ENCODE assay signal across 9 cellular contexts in genomic region chr6:15264902-15265761, GRCh38. TPM values are rescaled to one million over a fixed set of nuclear protein-coding genes. Genes with fewer than 3 reads are reported as not detected.
DNase-seq lines count a peak whose midpoint lies in the region; ATAC-seq, FAIRE-seq and TF ChIP-seq lines count a peak whose summit lies in the region.
"Had no signal": no experiment of that assay in that cellular context is flagged by ENCODE, and none has a peak within 500 bp of the region (broad histone marks: within the 10 kb centered on the region; RNA-seq: fewer than 3 reads in every experiment).

No MANE protein-coding gene starts in this region.

- H3K9me3 ChIP-seq in astrocyte (ENCODE audit: insufficient read depth, low read depth, low read length): no peaks in the 10 kb centered on the region

- peaks cover 91% of the 10 kb centered on the region for H3K4me1 Mint-ChIP-seq in activated T-cell treated with anti-CD3 and anti-CD28 coated beads, Interleukin-2, amount 50 U/mL, for 24 hours (ENCODE audit: low read depth)
- H3K4me1 Mint-ChIP-seq in astrocyte (ENCODE audit: low read depth, unreplicated experiment): peaks cover 79% of the 10 kb centered on the region

- no peak overlapping the region for H3K4me3 ChIP-seq in astrocyte (ENCODE audit: insufficient read depth, low read depth, low read length)

- no peak overlapping the region for H2AFZ ChIP-seq in astrocyte (ENCODE audit: low read depth, low read length)

- H3K4me2 ChIP-seq in astrocyte (ENCODE audit: low read length): peak overlapping the region; percentile 13

- H3K27ac ChIP-seq in astrocyte (ENCODE audit: low read depth, low read length): no peak overlapping the region
- H3K27ac ChIP-seq in layer of hippocampus (ENCODE audit: low read depth, low read length): peak overlapping the region; percentile 77
- peak overlapping the region; percentile 68 for H3K27ac ChIP-seq in substantia nigra (ENCODE audit: low read depth, low read length, poor library complexity, severe bottlenecking)

- DNase-seq in activated T-cell treated with anti-CD3 and anti-CD28 coated beads, Interleukin-2, amount 50 U/mL, for 24 hours: no peak
- DNase-seq in activated T-cell treated with anti-CD3 and anti-CD28 coated beads for 4 hours (no peak), astrocyte (ENCODE audit: low read depth) (peak; percentile 66), substantia nigra (lab: John Stamatoyannopoulos, UW) (peak in 43 of 49 donors; percentile 15 to 83 (median 53)), RPMI8226 (no peak), activated gamma-delta T cell treated with Interleukin-2 at 50 U/mL for 16 hours (no peak)
- DNase-seq: Calu3 had no signal

- H3K27me3 Mint-ChIP-seq in activated T-cell treated with anti-CD3 and anti-CD28 coated beads, Interleukin-2, amount 50 U/mL, for 24 hours: no peaks in the 10 kb centered on the region
- no peaks in the 10 kb centered on the region for H3K27me3 Mint-ChIP-seq in astrocyte (ENCODE audit: low read depth, unreplicated experiment)

- peaks cover 50% of the 10 kb centered on the region for H3K4me1 ChIP-seq in astrocyte (ENCODE audit: insufficient read depth, low read length)

- no peak overlapping the region for H3K4me3 Mint-ChIP-seq in activated T-cell treated with anti-CD3 and anti-CD28 coated beads, Interleukin-2, amount 50 U/mL, for 24 hours
- H3K4me3 Mint-ChIP-seq in astrocyte (ENCODE audit: unreplicated experiment): no peak overlapping the region

- H3K79me2 ChIP-seq in astrocyte (ENCODE audit: insufficient read depth, low read length): peaks cover 93% of the 10 kb centered on the region

- no peak for TF ChIP-seq CTCF in astrocyte (IDR thresholded peaks at IDR 0.05; ENCODE audit: insufficient read depth, low read depth, low read length)

- FAIRE-seq in astrocyte (lab: Jason Lieb, UNC): no peak

- H3K9me3 Mint-ChIP-seq in activated T-cell treated with anti-CD3 and anti-CD28 coated beads, Interleukin-2, amount 50 U/mL, for 24 hours: no peaks in the 10 kb centered on the region
- no peaks in the 10 kb centered on the region for H3K9me3 Mint-ChIP-seq in astrocyte (ENCODE audit: unreplicated experiment)

- peak overlapping the region; percentile 61 for H3K27ac Mint-ChIP-seq in activated T-cell treated with anti-CD3 and anti-CD28 coated beads, Interleukin-2, amount 50 U/mL, for 24 hours
- H3K27ac Mint-ChIP-seq in astrocyte (ENCODE audit: unreplicated experiment): peak overlapping the region; percentile 30

- ATAC-seq in GM18858 (IDR thresholded peaks at IDR 0.05; ENCODE audit: unreplicated experiment): no peak

- no peaks in the 10 kb centered on the region for H3K36me3 ChIP-seq in astrocyte (ENCODE audit: insufficient read depth, low read length)

- peaks cover 68% of the 10 kb centered on the region for H3K36me3 Mint-ChIP-seq in activated T-cell treated with anti-CD3 and anti-CD28 coated beads, Interleukin-2, amount 50 U/mL, for 24 hours (ENCODE audit: low read depth)
- H3K36me3 Mint-ChIP-seq in astrocyte (ENCODE audit: low read depth, unreplicated experiment): peaks cover 2% of the 10 kb centered on the region

- H3K27me3 ChIP-seq in astrocyte (ENCODE audit: insufficient read depth, low read length) (no peaks in the 10 kb centered on the region), layer of hippocampus (ENCODE audit: control insufficient read depth, insufficient read depth, low read length) (no peaks in the 10 kb centered on the region)

- H3K9ac ChIP-seq in astrocyte (ENCODE audit: low read length): no peak overlapping the region

- H4K20me1 ChIP-seq in astrocyte (ENCODE audit: insufficient read depth, low read length): peaks cover 91% of the 10 kb centered on the region

RNA-seq across cellular contexts. Expression of gene JARID2, which starts 19.3 kb away (rescaled TPM):
- total RNA-seq in astrocyte: 23.3 and 24.2 TPM in 2 replicates

Comparison
In these comparisons a context has a peak if more than half of its experiments do, and no peak if none do; other contexts are left out.
1. DNase-seq: peak in astrocyte (single experiment) and substantia nigra (43 of 49); none in activated T-cell treated with anti-CD3 and anti-CD28 coated beads, Interleukin-2, amount 50 U/mL, for 24 hours (single experiment), activated T-cell treated with anti-CD3 and anti-CD28 coated beads for 4 hours (single experiment), RPMI8226 (single experiment) and activated gamma-delta T cell treated with Interleukin-2 at 50 U/mL for 16 hours (single experiment).